Comparison of ENCODE assay signal across 8 cellular contexts in the genomic region with DNA sequence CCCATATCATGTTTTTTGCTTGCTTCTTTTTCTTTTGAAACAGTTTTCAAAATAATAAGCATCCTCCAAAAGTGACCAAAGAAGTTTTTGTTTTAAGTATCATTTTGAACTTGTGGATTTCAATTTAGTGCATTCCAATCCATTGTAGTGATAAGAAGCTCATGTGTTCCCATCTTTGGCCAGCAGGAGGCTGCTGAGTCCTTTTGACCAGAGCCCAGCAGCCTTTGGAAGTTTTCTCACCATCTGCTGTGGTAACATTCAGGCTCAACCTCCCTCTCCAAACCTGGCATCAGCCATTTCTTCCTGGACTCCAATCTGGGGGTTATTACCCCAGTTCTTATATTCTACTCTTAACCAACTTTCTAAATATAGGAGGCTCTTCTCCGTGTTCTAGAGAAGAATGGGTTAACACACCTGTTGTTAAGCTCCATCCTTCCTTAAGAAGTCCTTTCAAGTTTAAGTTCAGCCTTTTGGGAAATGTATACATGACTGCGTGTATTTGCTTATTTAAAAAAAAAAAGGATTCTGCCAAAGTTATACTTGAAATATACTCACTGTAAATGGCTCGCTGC. TPM values are rescaled to one million over a fixed set of nuclear protein-coding genes. Genes with fewer than 3 reads are reported as not detected.
DNase-seq lines count a peak whose midpoint lies in the region; ATAC-seq and TF ChIP-seq lines count a peak whose summit lies in the region.

No MANE protein-coding gene starts in this region.

- TF ChIP-seq CTCF in GM12875 (IDR thresholded peaks at IDR 0.05; ENCODE audit: borderline replicate concordance, insufficient read depth, low read depth, low read length) (peak; percentile 77), foreskin fibroblast (IDR thresholded peaks at IDR 0.05; ENCODE audit: low read depth, low read length) (peak; percentile 75), osteocyte (IDR thresholded peaks at IDR 0.05) (peak; percentile 77)

- peak; percentile 83 for ATAC-seq in HG02884 (IDR thresholded peaks at IDR 0.05; ENCODE audit: unreplicated experiment)

- H3K4me3 Mint-ChIP-seq in activated CD4-positive, alpha-beta memory T cell treated with anti-CD3 and anti-CD28 coated beads, Interleukin-2, amount 10 ng/mL, durations not matched to agents 7 days and 5 days, result no peak overlapping the region
- H3K4me3 Mint-ChIP-seq in osteocyte (ENCODE audit: unreplicated experiment), result no peak overlapping the region

- DNase-seq in AG08396 (ENCODE audit: low spot score), result peak; percentile 82
- DNase-seq in NCI-H2196 treated with DMSO at 0.1 percent for 48 hours (lab: John Stamatoyannopoulos, UW; ENCODE audit: unreplicated experiment), result peak; percentile 7
- peak; percentile 54 for DNase-seq in activated CD4-positive, alpha-beta memory T cell treated with anti-CD3 and anti-CD28 coated beads, Interleukin-2, amount 10 ng/mL, durations not matched to agents 7 days and 5 days
- peak; percentile 51 to 82 for DNase-seq in foreskin fibroblast
- no peak for DNase-seq in osteocyte (ENCODE audit: extremely low spot score, unreplicated experiment)
- no peak for DNase-seq in activated effector memory CD4-positive, alpha-beta T cell treated with Interleukin-2 at 50 U/mL for 16 hours

- CTCF ChIA-PET in activated CD4-positive, alpha-beta memory T cell treated with anti-CD3 and anti-CD28 coated beads, Interleukin-2, amount 10 ng/mL, durations not matched to agents 7 days and 5 days (lab: Charles Lee), result interaction anchor here (0.9 to 3.1 kb wide), 18 partner anchors 9 to 137 kb away, joined by 3 to 22 read pairs (median 5); no protein-coding TSS in a partner anchor

- peaks cover 19% of the 10 kb centered on the region for H3K27me3 Mint-ChIP-seq in activated CD4-positive, alpha-beta memory T cell treated with anti-CD3 and anti-CD28 coated beads, Interleukin-2, amount 10 ng/mL, durations not matched to agents 7 days and 5 days
- peaks cover 12% of the 10 kb centered on the region for H3K27me3 Mint-ChIP-seq in osteocyte (ENCODE audit: unreplicated experiment)

- H3K36me3 Mint-ChIP-seq in activated CD4-positive, alpha-beta memory T cell treated with anti-CD3 and anti-CD28 coated beads, Interleukin-2, amount 10 ng/mL, durations not matched to agents 7 days and 5 days (ENCODE audit: low read depth), result no peaks in the 10 kb centered on the region
- H3K36me3 Mint-ChIP-seq in osteocyte (ENCODE audit: unreplicated experiment), result no peaks in the 10 kb centered on the region

- peaks cover 5% of the 10 kb centered on the region for H3K4me1 Mint-ChIP-seq in activated CD4-positive, alpha-beta memory T cell treated with anti-CD3 and anti-CD28 coated beads, Interleukin-2, amount 10 ng/mL, durations not matched to agents 7 days and 5 days
- no peaks in the 10 kb centered on the region for H3K4me1 Mint-ChIP-seq in osteocyte (ENCODE audit: unreplicated experiment)

- POLR2A ChIA-PET in activated CD4-positive, alpha-beta memory T cell treated with anti-CD3 and anti-CD28 coated beads, Interleukin-2, amount 10 ng/mL, durations not matched to agents 7 days and 5 days (lab: Charles Lee), result interaction anchor here (1.3 kb wide), 1 partner anchor 129 kb away, joined by 3 read pairs; no protein-coding TSS in a partner anchor

- H3K4me3 ChIP-seq in GM12875 (ENCODE audit: low read depth, low read length), result no peak overlapping the region
- H3K4me3 ChIP-seq in foreskin fibroblast (ENCODE audit: low read depth in 1 of 2, low read length in 2 of 2), result no peak overlapping the region

- H3K9me3 Mint-ChIP-seq in activated CD4-positive, alpha-beta memory T cell treated with anti-CD3 and anti-CD28 coated beads, Interleukin-2, amount 10 ng/mL, durations not matched to agents 7 days and 5 days, result no peaks in the 10 kb centered on the region
- H3K9me3 Mint-ChIP-seq in osteocyte (ENCODE audit: unreplicated experiment), result no peaks in the 10 kb centered on the region

- no peak overlapping the region for H3K27ac Mint-ChIP-seq in activated CD4-positive, alpha-beta memory T cell treated with anti-CD3 and anti-CD28 coated beads, Interleukin-2, amount 10 ng/mL, durations not matched to agents 7 days and 5 days
- H3K27ac Mint-ChIP-seq in osteocyte (ENCODE audit: unreplicated experiment), result no peak overlapping the region

RNA-seq across cellular contexts. Expression of gene MAL, which starts 39.0 kb away (rescaled TPM):
- 100 to 1,000 TPM; 202 to 210 TPM for total RNA-seq in activated CD4-positive, alpha-beta memory T cell treated with anti-CD3 and anti-CD28 coated beads, Interleukin-2, amount 10 ng/mL, durations not matched to agents 7 days and 5 days
- not detected in 2 replicates for total RNA-seq in osteocyte

Comparison
In these comparisons a context has a peak if more than half of its experiments do, and no peak if none do; other contexts are left out.
1. DNase-seq: peak in AG08396 (single experiment), NCI-H2196 treated with DMSO at 0.1 percent for 48 hours (single experiment), activated CD4-positive, alpha-beta memory T cell treated with anti-CD3 and anti-CD28 coated beads, Interleukin-2, amount 10 ng/mL, durations not matched to agents 7 days and 5 days (single experiment) and foreskin fibroblast (2 of 2); none in osteocyte (single experiment) and activated effector memory CD4-positive, alpha-beta T cell treated with Interleukin-2 at 50 U/mL for 16 hours (single experiment).
2. RNA of gene MAL, which starts 39.0 kb away (total RNA-seq): 202 to 210 TPM in activated CD4-positive, alpha-beta memory T cell treated with anti-CD3 and anti-CD28 coated beads, Interleukin-2, amount 10 ng/mL, durations not matched to agents 7 days and 5 days; not detected in osteocyte; every median in the first group is over 100 times any median in the second.
3. Peak in every context shown above with its lines, with median percentiles within 50 percentile points of each other: CTCF ChIP-seq.